Comparison of ENCODE assay signal across 8 cellular contexts in the genomic region with DNA sequence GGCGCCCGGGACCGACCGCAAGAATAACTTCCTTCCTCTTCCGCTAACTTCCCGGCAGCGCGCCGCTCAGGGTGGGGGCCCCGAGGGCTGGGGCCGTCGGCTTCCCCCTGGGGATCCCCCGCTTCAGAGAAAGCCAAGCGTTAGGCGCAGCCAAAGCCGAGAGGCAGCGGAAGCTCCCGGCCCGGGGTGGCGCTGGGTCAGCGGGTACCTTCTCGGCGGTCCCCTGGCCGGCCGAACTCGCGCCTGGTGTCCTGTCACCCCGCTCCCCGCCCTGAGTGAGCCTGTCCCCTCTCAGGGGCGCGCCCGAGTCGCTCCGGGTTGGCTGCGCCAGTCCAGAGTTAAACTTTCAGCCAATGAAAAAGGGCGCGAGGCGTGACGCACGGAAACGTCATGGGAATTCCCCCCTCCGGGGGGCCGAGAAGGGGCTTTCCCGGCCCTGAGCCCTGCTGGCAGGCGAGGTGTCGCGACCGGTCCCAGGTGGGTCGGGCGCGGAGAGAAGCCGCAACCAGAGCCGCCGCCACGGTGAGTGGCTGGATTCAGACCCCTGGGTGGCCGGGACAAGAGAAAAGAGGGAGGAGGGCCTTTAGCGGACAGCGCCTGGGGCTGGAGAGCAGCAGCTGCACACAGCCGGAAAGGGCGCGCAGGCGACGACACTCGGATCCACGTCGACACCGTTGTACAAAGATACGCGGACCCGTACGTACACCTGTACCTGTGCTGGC. TPM values are rescaled to one million over a fixed set of nuclear protein-coding genes. Genes with fewer than 3 reads are reported as not detected.
A peak's percentile ranks its signal among the peaks of the same experiment; 100 is the strongest.
DNase-seq lines count a peak whose midpoint lies in the region; ATAC-seq and TF ChIP-seq lines count a peak whose summit lies in the region.

No MANE protein-coding gene starts in this region.

- H3K4me1 ChIP-seq in colonic mucosa, result peaks cover 11% of the 10 kb centered on the region

- peak; percentile 86 for ATAC-seq in GM18511 (IDR thresholded peaks at IDR 0.05; ENCODE audit: unreplicated experiment)
- ATAC-seq in HG03025 (IDR thresholded peaks at IDR 0.05; ENCODE audit: low FRiP score, unreplicated experiment), result peak; percentile 67
- ATAC-seq in left lobe of liver, result peak; percentile 84

- no peaks in the 10 kb centered on the region for H3K9me3 ChIP-seq in colonic mucosa

- H3K36me3 ChIP-seq in colonic mucosa, result no peaks in the 10 kb centered on the region

- peak overlapping the region; percentile 98 for H3K27ac ChIP-seq in colonic mucosa

- H3K4me3 ChIP-seq in colonic mucosa, result peak overlapping the region; percentile 73

- intact Hi-C loops in colonic mucosa (cut with DNase I), result loop anchor here (5.0 to 10.0 kb wide), 2 partner anchors 88 to 201 kb away; no protein-coding TSS in a partner anchor

- TF ChIP-seq CTCF in colonic mucosa (IDR thresholded peaks at IDR 0.05), result peak; percentile 97

- no peaks in the 10 kb centered on the region for H3K27me3 ChIP-seq in colonic mucosa

- peak overlapping the region; percentile 90 to 95 for H3K9ac ChIP-seq in colonic mucosa (ENCODE audit: low read depth in 2 of 2, low read length in 2 of 2)

- DNase-seq in ACHN, result peak; percentile 95
- peak; percentile 29 for DNase-seq in NCI-H345 treated with DMSO at 0.1 percent for 48 hours (lab: John Stamatoyannopoulos, UW; ENCODE audit: unreplicated experiment)
- peak; percentile 98 to 99 for DNase-seq in activated CD4-positive, alpha-beta T cell treated with anti-CD3 and anti-CD28 coated beads for 4 hours
- peak; percentile 97 for DNase-seq in colonic mucosa
- peak; percentile 95 for DNase-seq in left lobe of liver (ENCODE audit: low spot score)
- DNase-seq in stimulated activated CD4-positive, alpha-beta T cell treated with anti-CD3 and anti-CD28 coated beads, Interleukin-2, amount 100 ng/mL, for 24 hours, result peak; percentile 98 to 99

- in situ Hi-C loops in ACHN (cut with HindIII; ENCODE audit: low pct_ligation_motif_present, low pct_unique_long_range_greater_than_20kb, low sequenced_read_pairs), result no loop called here

RNA-seq across cellular contexts. Expression of gene NFKB2, which starts 1.3 kb away (rescaled TPM):
- 10 to 100 TPM; 29.3 to 44.5 TPM for total RNA-seq in colonic mucosa
- 9.0 TPM for total RNA-seq in left lobe of liver

RNA-seq across cellular contexts. Expression of gene PSD, which starts 24.3 kb away (rescaled TPM):
- 10 to 100 TPM in 1 of 2 donors, 1 to 10 TPM in 1; 4.2 to 22.5 TPM for total RNA-seq in colonic mucosa
- 7.0 TPM for total RNA-seq in left lobe of liver

RNA-seq across cellular contexts. Expression of gene FBXL15, which starts 26.4 kb away (rescaled TPM):
- total RNA-seq in colonic mucosa (10 to 100 TPM; 23.7 to 37.3 TPM), left lobe of liver (12.7 TPM)

RNA-seq across cellular contexts. Expression of gene CUEDC2, which starts 38.1 kb away (rescaled TPM):
- total RNA-seq in colonic mucosa, result 10 to 100 TPM; 30.2 to 32.1 TPM
- 23.4 TPM for total RNA-seq in left lobe of liver

RNA-seq across cellular contexts. Expression of gene C10orf95, which starts 57.1 kb away (rescaled TPM):
- total RNA-seq in colonic mucosa (1 to 10 TPM; 2.8 to 4.8 TPM), left lobe of liver (not detected)

Comparison
In these comparisons a context has a peak if more than half of its experiments do, and no peak if none do; other contexts are left out.
1. Peak in every context shown above with its lines: DNase-seq, ATAC-seq, H3K4me3 ChIP-seq and H3K27ac ChIP-seq.
2. DNase-seq: peak in every context shown above with its lines; median percentile 98 in activated CD4-positive, alpha-beta T cell treated with anti-CD3 and anti-CD28 coated beads for 4 hours; 98 in stimulated activated CD4-positive, alpha-beta T cell treated with anti-CD3 and anti-CD28 coated beads, Interleukin-2, amount 100 ng/mL, for 24 hours; 97 in colonic mucosa; 95 in ACHN; 95 in left lobe of liver; 29 in NCI-H345 treated with DMSO at 0.1 percent for 48 hours.